Comparison of ENCODE assay signal across 27 cellular contexts in the genomic region with DNA sequence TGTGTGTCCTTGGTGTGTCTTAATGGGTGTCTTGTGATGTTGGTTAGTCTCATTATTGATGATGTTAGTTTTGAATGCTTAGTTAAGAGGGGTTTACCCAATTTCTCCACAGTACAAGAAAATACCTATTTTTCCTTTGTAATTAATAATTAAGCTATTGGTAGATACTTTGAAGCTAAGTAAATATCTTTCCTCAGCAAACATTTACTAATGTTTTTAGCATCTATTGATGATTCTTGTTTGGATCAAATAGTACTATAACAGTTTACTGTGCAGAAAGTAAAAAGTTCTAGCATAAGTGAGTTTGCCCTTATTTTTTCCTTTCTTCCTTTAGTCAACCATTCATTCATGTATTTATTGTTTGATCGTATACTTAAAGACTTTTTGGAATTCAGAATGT. TPM values are rescaled to one million over a fixed set of nuclear protein-coding genes. Genes with fewer than 3 reads are reported as not detected.
DNase-seq lines count a peak whose midpoint lies in the region; ATAC-seq and TF ChIP-seq lines count a peak whose summit lies in the region.
"Had no signal": no experiment of that assay in that cellular context is flagged by ENCODE, and none has a peak within 500 bp of the region (broad histone marks: within the 10 kb centered on the region; RNA-seq: fewer than 3 reads in every experiment).

No MANE protein-coding gene starts in this region.

- H2AFZ ChIP-seq in neural progenitor cell (replicated peaks): no peak overlapping the region

- peaks cover 10% of the 10 kb centered on the region for H3K36me3 Mint-ChIP-seq in neural progenitor cell
- H3K36me3 Mint-ChIP-seq: CD8-positive, alpha-beta T cell had no signal

- H3K27me3 ChIP-seq in Panc1 (ENCODE audit: control insufficient read depth, insufficient read depth, low read length): no peaks in the 10 kb centered on the region
- H3K27me3 ChIP-seq in psoas muscle (ENCODE audit: insufficient read depth in 3 of 3, low read length in 2 of 3): no peaks in the 10 kb centered on the region
- H3K27me3 ChIP-seq in tibial artery: no peaks in the 10 kb centered on the region
- H3K27me3 ChIP-seq in neural progenitor cell: no peaks in the 10 kb centered on the region
- H3K27me3 ChIP-seq: SJCRH30 had no signal

- H3K36me3 ChIP-seq in Panc1 (ENCODE audit: control insufficient read depth, insufficient read depth, low read length): peaks cover 25% of the 10 kb centered on the region; the same call in 1 of the 2 replicates
- peaks cover 0 to 46% of the 10 kb centered on the region in 2 donors for H3K36me3 ChIP-seq in psoas muscle (ENCODE audit: insufficient read depth in 1 of 2, low read depth in 1 of 2)
- H3K36me3 ChIP-seq in tibial artery: peaks cover 9 to 11% (median 10%) of the 10 kb centered on the region in 3 donors
- H3K36me3 ChIP-seq in neural progenitor cell: no peaks in the 10 kb centered on the region

- H3K27ac Mint-ChIP-seq in neural progenitor cell: no peak overlapping the region
- H3K27ac Mint-ChIP-seq: B cell; CD8-positive, alpha-beta T cell had no signal

- H3F3A ChIP-seq in neural progenitor cell (ENCODE audit: low read depth): no peaks in the 10 kb centered on the region

- CTCF ChIA-PET in Panc1 (lab: Charles Lee): interaction anchor here (0.7 kb wide), 1 partner anchor 67 kb away, joined by 3 read pairs; no protein-coding TSS in a partner anchor

- H3K4me2 ChIP-seq in neural progenitor cell: no peak overlapping the region

- H3K9ac ChIP-seq in neural progenitor cell: no peak overlapping the region

- no peak for ATAC-seq in Panc1
- ATAC-seq in left lobe of liver: peak; percentile 45
- ATAC-seq in psoas muscle: no peak
- ATAC-seq: CD8-positive, alpha-beta T cell; K562; PC-3; Right ventricle myocardium inferior; SK-N-SH treated with all-trans-retinoic acid at 6 μM for 48 hours had no signal

- peaks cover 3% of the 10 kb centered on the region for H4K20me1 ChIP-seq in neural progenitor cell (ENCODE audit: low read depth)

- H3K4me3 Mint-ChIP-seq in neural progenitor cell: no peak overlapping the region
- H3K4me3 Mint-ChIP-seq: B cell; CD8-positive, alpha-beta T cell had no signal

- intact Hi-C loops in Panc1 (cut with micrococcal nuclease; ENCODE audit: unreplicated experiment): loop anchor here (5.0 kb wide), 2 partner anchors 68 to 118 kb away; no protein-coding TSS in a partner anchor
- intact Hi-C loops in psoas muscle (cut with DNase I): loop anchor here (5.0 kb wide), 2 partner anchors 58 to 118 kb away; no protein-coding TSS in a partner anchor
- intact Hi-C loops in tibial artery (cut with DNase I; ENCODE audit: low total_unique reads): loop anchor here (5.0 kb wide), 1 partner anchor 108 kb away; no protein-coding TSS in a partner anchor

- POLR2A ChIA-PET in Panc1 (lab: Charles Lee): interaction anchor here (0.6 kb wide), 1 partner anchor 15 kb away, joined by 5 read pairs; no protein-coding TSS in a partner anchor

- peaks cover 54% of the 10 kb centered on the region for H3K4me1 ChIP-seq in Panc1 (ENCODE audit: control insufficient read depth, insufficient read depth, low read length)
- H3K4me1 ChIP-seq in psoas muscle: peaks cover 53% of the 10 kb centered on the region
- H3K4me1 ChIP-seq in tibial artery: peaks cover 0 to 61% (median 28%) of the 10 kb centered on the region in 4 donors
- H3K4me1 ChIP-seq in neural progenitor cell: no peaks in the 10 kb centered on the region

- H3K4me3 ChIP-seq in Panc1 (ENCODE audit: low read depth in 2 of 2, low read length in 2 of 2) (no peak overlapping the region), psoas muscle (peak overlapping the region; percentile 50), tibial artery (no peak overlapping the region), neural progenitor cell (no peak overlapping the region)
- H3K4me3 ChIP-seq: K562, SJCRH30 had no signal

- DNase-seq in Panc1 (ENCODE audit: low read depth, low spot score) (no peak), left lobe of liver (ENCODE audit: low spot score) (no peak), psoas muscle (no peak), tibial artery (no peak), neural progenitor cell (ENCODE audit: low spot score) (no peak), T1000 (lab: John Stamatoyannopoulos, UW) (no peak), GM19238 (ENCODE audit: insufficient read length, low spot score) (no peak)
- DNase-seq: CD8-positive, alpha-beta T cell; DMS 273 treated with DMSO at 0.1 percent for 48 hours; DMS79; EL; GDM1; Kasumi-1; NCI-H1105 treated with DMSO at 0.1 percent for 48 hours; NCI-H146; NCI-H2029 treated with DMSO at 0.1 percent for 48 hours; NCI-H446 treated with DMSO at 0.1 percent for 48 hours; NCI-H526; NCI-H82; NK-92 treated with Interleukin-12 subunit alpha and Interleukin-12 subunit beta, amount 100 ng/mL, for 24 hours; PC-3; SJCRH30 had no signal

- H3K9me3 ChIP-seq in Panc1 (ENCODE audit: control insufficient read depth, insufficient read depth, low read depth, low read length): no peaks in the 10 kb centered on the region
- H3K9me3 ChIP-seq in psoas muscle: no peaks in the 10 kb centered on the region
- H3K9me3 ChIP-seq in tibial artery: no peaks in the 10 kb centered on the region
- no peaks in the 10 kb centered on the region for H3K9me3 ChIP-seq in neural progenitor cell (ENCODE audit: low read depth)
- H3K9me3 ChIP-seq: SJCRH30 had no signal

- peaks cover 21% of the 10 kb centered on the region for H3K4me1 Mint-ChIP-seq in neural progenitor cell
- H3K4me1 Mint-ChIP-seq: B cell had no signal

- no peak for TF ChIP-seq CTCF in Panc1 (IDR thresholded peaks at IDR 0.05)
- no peak for TF ChIP-seq CTCF in psoas muscle (IDR thresholded peaks at IDR 0.05)
- no peak for TF ChIP-seq CTCF in tibial artery (IDR thresholded peaks at IDR 0.05)
- TF ChIP-seq CTCF in neural progenitor cell (IDR thresholded peaks at IDR 0.05): no peak

- in situ Hi-C loops in Panc1 (cut with HindIII; ENCODE audit: low pct_unique_long_range_greater_than_20kb, low sequenced_read_pairs): no loop called here

- WGBS in psoas muscle, 3 donors: 47 to 76% (median 55%) methylated on average over 1 of the region's 1 CpG

- no peaks in the 10 kb centered on the region for H3K9me3 Mint-ChIP-seq in neural progenitor cell
- H3K9me3 Mint-ChIP-seq: CD8-positive, alpha-beta T cell had no signal

- BruUV-seq in Panc1 (replicated peaks; lab: Mats Ljungman, UMichigan): no TSS peak

- H3K79me2 ChIP-seq in neural progenitor cell (ENCODE audit: low read depth): no peaks in the 10 kb centered on the region

- peak overlapping the region; percentile 99 for H3K27ac ChIP-seq in Panc1 (ENCODE audit: low read length)
- H3K27ac ChIP-seq in psoas muscle: peak overlapping the region; percentile 37
- peak overlapping the region; percentile 10 to 58 for H3K27ac ChIP-seq in tibial artery
- no peak overlapping the region for H3K27ac ChIP-seq in neural progenitor cell
- H3K27ac ChIP-seq: C4-2B, SJCRH30 had no signal

- no peaks in the 10 kb centered on the region for H3K27me3 Mint-ChIP-seq in neural progenitor cell (ENCODE audit: insufficient read depth, low read depth)
- H3K27me3 Mint-ChIP-seq: B cell had no signal

RNA-seq across cellular contexts. Expression of a gene that starts 19.1 kb away (rescaled TPM):
- total RNA-seq in Panc1 (2021; ENCODE audit: unreplicated experiment): 121 TPM
- 60.5 TPM for polyA plus RNA-seq in Panc1 (2012; ENCODE audit: insufficient read length)
- 13.7 TPM for total RNA-seq in left lobe of liver
- 100 to 1,000 TPM; 366 to 533 (median 468) TPM for total RNA-seq in psoas muscle
- polyA plus RNA-seq in psoas muscle: 100 to 1,000 TPM in 2 of 3 donors, 10 to 100 TPM in 1; 41.8 to 224 (median 112) TPM
- total RNA-seq in neural progenitor cell (ENCODE audit: low replicate concordance): 10.7 and 18.0 TPM in 2 replicates
